24 cellular contexts compared by ENCODE assay signal in genomic region chr5:5308319-5308718, GRCh38.
DNase-seq lines count a peak whose midpoint lies in the region; ATAC-seq, FAIRE-seq and TF ChIP-seq lines count a peak whose summit lies in the region.
"Had no signal": no experiment of that assay in that cellular context is flagged by ENCODE, and none has a peak within 500 bp of the region (broad histone marks: within the 10 kb centered on the region; RNA-seq: fewer than 3 reads in every experiment).

No MANE protein-coding gene starts in this region.

- H3K4me1 ChIP-seq in HepG2 (ENCODE audit: insufficient read depth, low read length) = peaks cover 11% of the 10 kb centered on the region
- H3K4me1 ChIP-seq in right lobe of liver = peaks cover 0 to 1% (median under 1%) of the 10 kb centered on the region in 4 donors
- peaks cover 3% of the 10 kb centered on the region for H3K4me1 ChIP-seq in endodermal cell (ENCODE audit: control insufficient read depth, insufficient read depth, low read length)
- H3K4me1 ChIP-seq in trophoblast cell (ENCODE audit: control insufficient read depth in 1 of 2, insufficient read depth in 2 of 2, low read length in 2 of 2) = peaks cover 27 to 31% of the 10 kb centered on the region in 2 experiments
- H3K4me1 ChIP-seq: BLaER1, HAP-1 had no signal

- FAIRE-seq in HepG2 (lab: Jason Lieb, UNC) = no peak
- FAIRE-seq: A204.1, G401.6, GM12892, H54 had no signal

- H3K27ac ChIP-seq in HepG2 (ENCODE audit: extremely low read length, insufficient read depth, low read length) = no peak overlapping the region
- no peak overlapping the region for H3K27ac ChIP-seq in right lobe of liver
- no peak overlapping the region for H3K27ac ChIP-seq in endodermal cell (ENCODE audit: low read depth, low read length)
- H3K27ac ChIP-seq in trophoblast cell (ENCODE audit: low read depth, low read length) = no peak overlapping the region
- H3K27ac ChIP-seq in temporal lobe (ENCODE audit: low read depth, low read length) = peak overlapping the region; percentile 13
- H3K27ac ChIP-seq: 22Rv1, BLaER1, C4-2B had no signal

- no peak overlapping the region for H3K4ac ChIP-seq in trophoblast cell (ENCODE audit: low read depth, low read length)

- H3K27me3 ChIP-seq in HepG2 (ENCODE audit: control insufficient read depth in 1 of 2, insufficient read depth in 2 of 2, low read length in 2 of 2) (no peaks in the 10 kb centered on the region), right lobe of liver (no peaks in the 10 kb centered on the region), endodermal cell (ENCODE audit: control insufficient read depth, insufficient read depth, low read length, poor library complexity, severe bottlenecking) (no peaks in the 10 kb centered on the region), trophoblast cell (ENCODE audit: insufficient read depth, low read length) (no peaks in the 10 kb centered on the region)
- H3K27me3 ChIP-seq: BLaER1 had no signal

- DNase-seq in HepG2 (ENCODE audit: low spot score) (no peak), right lobe of liver (no peak), endodermal cell (no peak), trophoblast cell (no peak)
- DNase-seq: Caco-2; CD4-positive, CD25-positive, alpha-beta regulatory T cell; CD8-positive, alpha-beta T cell; DMS153; DND-41; HFFc6 had no signal

- no peak overlapping the region for H3K23ac ChIP-seq in trophoblast cell (ENCODE audit: low read length)

- no TSS peak for BruUV-seq in HepG2 (replicated peaks; lab: Mats Ljungman, UMichigan)

- H3K36me3 ChIP-seq in HepG2 (replicated peaks in 1 of 2; ENCODE audit: control insufficient read depth in 1 of 2, insufficient read depth in 2 of 2, low read length in 2 of 2) (no peaks in the 10 kb centered on the region), right lobe of liver (no peaks in the 10 kb centered on the region), endodermal cell (ENCODE audit: control insufficient read depth, insufficient read depth, low read length) (no peaks in the 10 kb centered on the region), trophoblast cell (ENCODE audit: control insufficient read depth in 1 of 2, insufficient read depth in 2 of 2, low read length in 2 of 2) (no peaks in the 10 kb centered on the region)
- H3K36me3 ChIP-seq: BLaER1, HAP-1 had no signal

- no peak overlapping the region for H2AK5ac ChIP-seq in trophoblast cell (ENCODE audit: low read length)

- 69% methylated on average over 2 of the region's 5 CpGs for WGBS in HepG2 (ENCODE audit: low lambda C conversion rate)
- WGBS in right lobe of liver (ENCODE audit: insufficient coverage, low coverage, low lambda C conversion rate, missing lambda C conversion rate) = 89% methylated on average over 4 of the region's 5 CpGs
- 94 to 96% methylated on average over 5 of the region's 5 CpGs for WGBS in endodermal cell (ENCODE audit: insufficient coverage in 1 of 2, insufficient read length in 1 of 2), 2 experiments
- no CpG with 5 or more reads among the region's 5 CpGs for WGBS in trophoblast cell (ENCODE audit: extremely low coverage, insufficient coverage, insufficient read length)

- peaks cover 23% of the 10 kb centered on the region for H3K79me1 ChIP-seq in trophoblast cell (ENCODE audit: low read length)

- TF ChIP-seq EP300 in HepG2 (IDR thresholded peaks at IDR 0.05; ENCODE audit: low read depth in 2 of 2, low read length in 2 of 2) = no peak
- no peak for TF ChIP-seq EP300 in HepG2 (CRISPR knock-in tag; IDR thresholded peaks at IDR 0.05; ENCODE audit: borderline replicate concordance)

- H3K9ac ChIP-seq in HepG2 (ENCODE audit: insufficient read depth, low read depth, low read length) = no peak overlapping the region
- no peak overlapping the region for H3K9ac ChIP-seq in endodermal cell (ENCODE audit: extremely low read depth, low read length, poor library complexity, severe bottlenecking)
- H3K9ac ChIP-seq in trophoblast cell (ENCODE audit: low read length) = no peak overlapping the region
- H3K9ac ChIP-seq: BLaER1 had no signal

- peaks cover 14% of the 10 kb centered on the region for H3K4me1 Mint-ChIP-seq in endodermal cell
- H3K4me1 Mint-ChIP-seq: B cell; CD4-positive, CD25-positive, alpha-beta regulatory T cell had no signal

- H3K4me2 ChIP-seq in HepG2 (ENCODE audit: low read depth, low read length) (no peak overlapping the region), trophoblast cell (ENCODE audit: low read length) (no peak overlapping the region)
- H3K4me2 ChIP-seq: BLaER1, GM23338 had no signal

- no peaks in the 10 kb centered on the region for H3K27me3 Mint-ChIP-seq in endodermal cell (ENCODE audit: insufficient read depth)
- H3K27me3 Mint-ChIP-seq: B cell; CD4-positive, CD25-positive, alpha-beta regulatory T cell had no signal

- H3K18ac ChIP-seq in trophoblast cell (ENCODE audit: low read length) = no peak overlapping the region

- H3K36me3 Mint-ChIP-seq in endodermal cell (ENCODE audit: low read depth) = peaks cover 7% of the 10 kb centered on the region
- H3K36me3 Mint-ChIP-seq: CD4-positive, CD25-positive, alpha-beta regulatory T cell; CD8-positive, alpha-beta T cell had no signal

- intact Hi-C loops in HepG2 (cut with micrococcal nuclease; ENCODE audit: unreplicated experiment) (no loop called here), right lobe of liver (cut with DNase I) (no loop called here)

- TF ChIP-seq POLR2A in HepG2 (IDR thresholded peaks at IDR 0.05; ENCODE audit: insufficient read depth in 1 of 2, low read depth in 2 of 2, low read length in 2 of 2) (no peak), right lobe of liver (IDR thresholded peaks at IDR 0.05) (no peak)

- no peak for TF ChIP-seq RAD21 in HepG2 (CRISPR knock-in tag; IDR thresholded peaks at IDR 0.05)

- H3K4me3 ChIP-seq in HepG2 (replicated peaks in 1 of 3; ENCODE audit: insufficient read depth in 1 of 3, low read depth in 2 of 3, low read length in 3 of 3) = no peak overlapping the region
- no peak overlapping the region for H3K4me3 ChIP-seq in right lobe of liver
- H3K4me3 ChIP-seq in endodermal cell (ENCODE audit: low read length) = no peak overlapping the region
- H3K4me3 ChIP-seq in trophoblast cell (ENCODE audit: low read depth, low read length) = no peak overlapping the region
- H3K4me3 ChIP-seq: BLaER1, GM23338, HAP-1 had no signal

- POLR2A ChIA-PET in HepG2 (lab: Yijun Ruan, JAX) = no interaction called here

- no peak overlapping the region for H4K12ac ChIP-seq in trophoblast cell (ENCODE audit: low read depth, low read length)

- TF ChIP-seq CTCF in HepG2 (CRISPR knock-in tag; IDR thresholded peaks at IDR 0.05) (no peak), right lobe of liver (IDR thresholded peaks at IDR 0.05) (no peak), endodermal cell (conservative IDR thresholded peaks at IDR 0.05) (no peak)

- no peak overlapping the region for H2BK5ac ChIP-seq in trophoblast cell (ENCODE audit: low read depth, low read length, poor library complexity)

- peak overlapping the region; percentile 12 for H2BK12ac ChIP-seq in trophoblast cell (ENCODE audit: low read length)

- H3K79me2 ChIP-seq in HepG2 (ENCODE audit: insufficient read depth, low read length) (no peaks in the 10 kb centered on the region), trophoblast cell (ENCODE audit: control insufficient read depth, insufficient read depth, low read length, poor library complexity) (no peaks in the 10 kb centered on the region)

- peak overlapping the region; percentile 1 for H2BK120ac ChIP-seq in trophoblast cell (ENCODE audit: insufficient read depth, low read length, poor library complexity)

- H3K9me3 ChIP-seq in HepG2 (ENCODE audit: low read length) (no peaks in the 10 kb centered on the region), right lobe of liver (no peaks in the 10 kb centered on the region), endodermal cell (ENCODE audit: control insufficient read depth, low read length) (no peaks in the 10 kb centered on the region), trophoblast cell (ENCODE audit: insufficient read depth, low read depth, low read length) (peaks cover 3% of the 10 kb centered on the region)
- H3K9me3 ChIP-seq: Caco-2, HAP-1 had no signal

- peak overlapping the region; percentile 3 for H3K14ac ChIP-seq in trophoblast cell (ENCODE audit: low read length)

- H3K27ac Mint-ChIP-seq in endodermal cell = peak overlapping the region; percentile 39
- H3K27ac Mint-ChIP-seq: B cell; CD4-positive, CD25-positive, alpha-beta regulatory T cell; CD8-positive, alpha-beta T cell; GM23338; HFFc6 had no signal

- H2AFZ ChIP-seq in HepG2 (ENCODE audit: low read length) (no peak overlapping the region), trophoblast cell (ENCODE audit: insufficient read depth, low read length, poor library complexity) (no peak overlapping the region)
- H2AFZ ChIP-seq: GM23338 had no signal

- in situ Hi-C loops in HepG2 (cut with HindIII; ENCODE audit: extremely low pct_ligation_motif_present, low pct_unique_long_range_greater_than_20kb) = no loop called here

- H4K8ac ChIP-seq in trophoblast cell (ENCODE audit: low read depth, low read length) = no peak overlapping the region

- no peak overlapping the region for H3K4me3 Mint-ChIP-seq in endodermal cell
- H3K4me3 Mint-ChIP-seq: B cell; CD4-positive, CD25-positive, alpha-beta regulatory T cell; CD8-positive, alpha-beta T cell; GM23338; HFFc6 had no signal

- no peaks in the 10 kb centered on the region for H4K20me1 ChIP-seq in HepG2 (ENCODE audit: insufficient read depth, low read length)
- H4K20me1 ChIP-seq: BLaER1 had no signal

- peaks cover 2% of the 10 kb centered on the region for H3K9me3 Mint-ChIP-seq in endodermal cell

- peak overlapping the region; percentile 6 for H4K91ac ChIP-seq in trophoblast cell (ENCODE audit: low read depth, low read length)

- no peak for ATAC-seq in HepG2
- ATAC-seq in right lobe of liver = no peak
- ATAC-seq in HG03571 (IDR thresholded peaks at IDR 0.05; ENCODE audit: unreplicated experiment) = no peak
- no peak for ATAC-seq in HG03139 (IDR thresholded peaks at IDR 0.05; ENCODE audit: unreplicated experiment)
- ATAC-seq in HG03342 (IDR thresholded peaks at IDR 0.05; ENCODE audit: unreplicated experiment) = no peak
- ATAC-seq: CD8-positive, alpha-beta T cell; GM23338 had no signal

- CTCF ChIA-PET in HepG2 (lab: Yijun Ruan, JAX; ENCODE audit: low intra/inter-chr PET ratio, low total read pairs) = no interaction called here

TF ChIP-seq in HepG2, 621 proteins besides CTCF, POLR2A, EP300 and RAD21:
- no peak for TF ChIP-seq RARA (CRISPR knock-in tag; IDR thresholded peaks at IDR 0.05)
- peak; percentile 82 for TF ChIP-seq ZNF263 (CRISPR knock-in tag; IDR thresholded peaks at IDR 0.05)
- TF ChIP-seq ZSCAN30 (CRISPR knock-in tag; IDR thresholded peaks at IDR 0.05) = no peak
